In genomic region chr17:46061435-46061834, GRCh38 we compare ENCODE assay signal across 11 cellular contexts.
DNase-seq lines count a peak whose midpoint lies in the region; TF ChIP-seq lines count a peak whose summit lies in the region.
"Had no signal": no experiment of that assay in that cellular context is flagged by ENCODE, and none has a peak within 500 bp of the region (broad histone marks: within the 10 kb centered on the region; RNA-seq: fewer than 3 reads in every experiment).

No MANE protein-coding gene starts in this region.

- H3K27me3 ChIP-seq in prostate gland (replicated peaks; ENCODE audit: insufficient read depth) (no peaks in the 10 kb centered on the region), stomach (no peaks in the 10 kb centered on the region), esophagus squamous epithelium (no peaks in the 10 kb centered on the region)
- H3K27me3 ChIP-seq: BLaER1, colonic mucosa had no signal

- peaks cover 40% of the 10 kb centered on the region for H3K4me1 Mint-ChIP-seq in chondrocyte (ENCODE audit: low read depth)
- H3K4me1 Mint-ChIP-seq: activated B cell treated with CpG ODN at 0.5 μM for 24 hours had no signal

- no peaks in the 10 kb centered on the region for H3K9me3 Mint-ChIP-seq in chondrocyte (ENCODE audit: low read depth)
- H3K9me3 Mint-ChIP-seq: activated B cell treated with CpG ODN at 0.5 μM for 24 hours had no signal

- TF ChIP-seq EP300 in stomach (IDR thresholded peaks at IDR 0.05) = no peak

- no peak overlapping the region for H3K27ac ChIP-seq in prostate gland
- H3K27ac ChIP-seq in stomach = no peak overlapping the region
- H3K27ac ChIP-seq in esophagus squamous epithelium = no peak overlapping the region
- H3K27ac ChIP-seq: BLaER1, colonic mucosa had no signal

- DNase-seq in NCI-H1417 (lab: John Stamatoyannopoulos, UW) (peak in 2 of 3 experiments; percentile 10 to 37), NCI-H1417 treated with DMSO at 0.1 percent for 48 hours (lab: John Stamatoyannopoulos, UW) (no peak), NCI-H1105 (lab: John Stamatoyannopoulos, UW) (peak; percentile 10), chondrocyte (ENCODE audit: low spot score) (no peak), prostate gland (ENCODE audit: low spot score) (no peak), stomach (no peak), esophagus squamous epithelium (lab: John Stamatoyannopoulos, UW) (no peak)
- no peak for DNase-seq in activated effector memory CD4-positive, alpha-beta T cell treated with Interleukin-2 at 50 U/mL for 16 hours
- DNase-seq: activated B cell treated with CpG ODN at 0.5 μM for 24 hours, colonic mucosa had no signal

- TF ChIP-seq CTCF in chondrocyte (IDR thresholded peaks at IDR 0.05) (peak; percentile 72), prostate gland (IDR thresholded peaks at IDR 0.05) (peak in 3 of 4 experiments; percentile 6 to 33 (median 26)), stomach (IDR thresholded peaks at IDR 0.05) (peak in 3 of 7 experiments; percentile 19 to 42 (median 22)), esophagus squamous epithelium (IDR thresholded peaks at IDR 0.05) (peak in 3 of 6 experiments; percentile 26 to 51 (median 37))

- peak overlapping the region; percentile 36 for H3K27ac Mint-ChIP-seq in chondrocyte (ENCODE audit: unreplicated experiment)
- H3K27ac Mint-ChIP-seq: activated B cell treated with CpG ODN at 0.5 μM for 24 hours had no signal

- intact Hi-C loops in prostate gland (cut with DNase I) (no loop called here), stomach (cut with DNase I; ENCODE audit: low total_unique reads) (no loop called here), esophagus squamous epithelium (cut with DNase I) (no loop called here)

- TF ChIP-seq POLR2A in prostate gland (IDR thresholded peaks at IDR 0.05) = no peak
- TF ChIP-seq POLR2A in stomach (IDR thresholded peaks at IDR 0.05) = no peak
- TF ChIP-seq POLR2A in esophagus squamous epithelium (IDR thresholded peaks at IDR 0.05) = no peak

- H3K4me3 ChIP-seq in prostate gland = no peak overlapping the region
- no peak overlapping the region for H3K4me3 ChIP-seq in stomach
- H3K4me3 ChIP-seq in esophagus squamous epithelium = no peak overlapping the region
- H3K4me3 ChIP-seq: BLaER1, colonic mucosa had no signal

- H3K9me3 ChIP-seq in prostate gland = no peaks in the 10 kb centered on the region
- no peaks in the 10 kb centered on the region for H3K9me3 ChIP-seq in stomach
- H3K9me3 ChIP-seq in esophagus squamous epithelium = no peaks in the 10 kb centered on the region
- H3K9me3 ChIP-seq: BLaER1, colonic mucosa had no signal

- H3K4me1 ChIP-seq in prostate gland (replicated peaks) (no peaks in the 10 kb centered on the region), stomach (peaks cover 0 to 56% (median 27%) of the 10 kb centered on the region in 4 donors), esophagus squamous epithelium (peaks cover 0 to 29% (median 0%) of the 10 kb centered on the region in 3 donors)
- H3K4me1 ChIP-seq: BLaER1, colonic mucosa had no signal

- peaks cover 0 to 5% of the 10 kb centered on the region in 2 donors for H3K36me3 ChIP-seq in prostate gland
- H3K36me3 ChIP-seq in stomach = peaks cover 16 to 66% (median 55%) of the 10 kb centered on the region in 4 donors
- H3K36me3 ChIP-seq in esophagus squamous epithelium = peaks cover 8 to 78% (median 10%) of the 10 kb centered on the region in 3 donors

- H3K4me3 Mint-ChIP-seq in chondrocyte (ENCODE audit: unreplicated experiment) = no peak overlapping the region
- H3K4me3 Mint-ChIP-seq: activated B cell treated with CpG ODN at 0.5 μM for 24 hours had no signal

- WGBS in prostate gland = 86% methylated on average over 5 of the region's 5 CpGs
- 92 to 98% (median 93%) methylated on average over 5 of the region's 5 CpGs for WGBS in stomach, 5 donors
- WGBS in esophagus squamous epithelium, 2 donors = 85 to 97% methylated on average over 4 to 5 of the region's 5 CpGs

- H3K27me3 Mint-ChIP-seq in chondrocyte (ENCODE audit: low read depth) = no peaks in the 10 kb centered on the region
- H3K27me3 Mint-ChIP-seq: activated B cell treated with CpG ODN at 0.5 μM for 24 hours had no signal

- peaks cover 20% of the 10 kb centered on the region for H3K36me3 Mint-ChIP-seq in chondrocyte (ENCODE audit: low read depth)

Comparison
In these comparisons a context has a peak if more than half of its experiments do, and no peak if none do; other contexts are left out.
1. DNase-seq: peak in NCI-H1417 (2 of 3) and NCI-H1105 (single experiment); none in NCI-H1417 treated with DMSO at 0.1 percent for 48 hours (single experiment), chondrocyte (single experiment), prostate gland (single experiment), stomach (single experiment), esophagus squamous epithelium (single experiment) and activated effector memory CD4-positive, alpha-beta T cell treated with Interleukin-2 at 50 U/mL for 16 hours (single experiment).